ENCODE assay signal across 8 cellular contexts in the genomic region with DNA sequence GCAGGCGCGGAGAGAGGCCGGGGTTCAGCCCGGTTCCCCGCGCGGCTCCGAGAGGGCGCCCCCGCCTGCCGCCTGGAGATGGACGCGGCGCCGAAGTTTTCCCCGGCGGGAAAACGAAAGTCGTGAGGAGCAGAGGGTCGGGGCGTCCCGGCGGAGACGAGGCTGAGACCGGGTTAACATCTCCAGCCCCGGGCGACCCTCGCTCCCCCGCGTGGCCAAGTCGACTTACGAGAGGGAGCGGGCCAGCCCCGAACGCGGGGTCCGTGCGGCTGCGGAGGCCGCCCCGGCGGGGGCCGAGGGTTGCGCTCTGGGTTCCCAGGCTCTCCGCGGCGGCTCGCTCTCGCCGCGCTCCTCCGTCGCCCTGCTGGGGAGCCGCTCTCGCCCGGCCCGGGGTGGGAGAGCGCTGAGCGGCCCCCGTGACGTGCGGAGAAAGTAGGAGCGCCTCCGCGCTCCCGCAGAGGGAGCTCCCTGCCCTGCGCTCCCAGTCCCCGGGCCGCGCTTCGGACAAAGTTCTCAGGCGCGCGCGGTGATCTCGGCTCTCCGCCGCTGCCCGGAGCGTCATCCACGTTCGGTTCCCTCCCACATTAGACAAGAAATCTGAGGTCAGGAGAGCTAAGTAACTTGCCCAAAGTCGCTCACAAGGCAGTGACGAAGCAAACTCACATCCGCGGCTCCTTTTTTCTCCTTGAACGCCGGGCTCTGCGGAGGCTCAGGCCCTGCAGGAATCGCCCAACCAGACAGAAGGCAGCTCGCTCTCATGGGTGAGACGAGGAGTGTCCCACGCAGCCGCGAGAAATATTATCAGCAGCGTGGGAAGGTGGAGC. TPM values are rescaled to one million over a fixed set of nuclear protein-coding genes. Genes with fewer than 3 reads are reported as not detected.
DNase-seq lines count a peak whose midpoint lies in the region; ATAC-seq and TF ChIP-seq lines count a peak whose summit lies in the region.

No MANE protein-coding gene starts in this region.

- no TSS peak for BruUV-seq in Caco-2 (replicated peaks; lab: Mats Ljungman, UMichigan)

- peak; percentile 32 for ATAC-seq in HG02884 (IDR thresholded peaks at IDR 0.05; ENCODE audit: unreplicated experiment)
- no peak for ATAC-seq in HG03280 (IDR thresholded peaks at IDR 0.05; ENCODE audit: unreplicated experiment)

- peak overlapping the region; percentile 81 for H3K4me3 ChIP-seq in Caco-2 (ENCODE audit: low read depth, low read length)
- peak overlapping the region; percentile 69 for H3K4me3 ChIP-seq in iPS-18c (ENCODE audit: insufficient read depth, low read depth, low read length)
- peak overlapping the region; percentile 53 to 92 (median 88) for H3K4me3 ChIP-seq in sigmoid colon

- H3K27ac ChIP-seq in sigmoid colon: peak overlapping the region; percentile 94 to 96 (median 94)

- H3K36me3 Mint-ChIP-seq in Caco-2 (ENCODE audit: insufficient read depth, unreplicated experiment): peaks cover 15% of the 10 kb centered on the region

- no peaks in the 10 kb centered on the region for H3K27me3 Mint-ChIP-seq in Caco-2 (ENCODE audit: insufficient read depth, unreplicated experiment)

- H3K4me1 Mint-ChIP-seq in Caco-2 (ENCODE audit: low read depth, unreplicated experiment): peaks cover 35% of the 10 kb centered on the region

- H3K4me1 ChIP-seq in Caco-2: peaks cover 34% of the 10 kb centered on the region
- peaks cover 0 to 51% (median 29%) of the 10 kb centered on the region in 4 donors for H3K4me1 ChIP-seq in sigmoid colon

- TF ChIP-seq POLR2A in sigmoid colon (IDR thresholded peaks at IDR 0.05): peak; percentile 17 to 22

- H3K4me3 Mint-ChIP-seq in Caco-2 (ENCODE audit: unreplicated experiment): peak overlapping the region; percentile 86

- no peak for TF ChIP-seq EP300 in sigmoid colon (IDR thresholded peaks at IDR 0.05)

- H3K9me3 ChIP-seq in Caco-2 (no peaks in the 10 kb centered on the region), iPS-18c (ENCODE audit: control insufficient read depth, insufficient read depth, low read length) (no peaks in the 10 kb centered on the region), sigmoid colon (no peaks in the 10 kb centered on the region)

- TF ChIP-seq CTCF in Caco-2 (IDR thresholded peaks at IDR 0.05; ENCODE audit: insufficient read depth in 1 of 2, low read depth in 1 of 2, low read length in 1 of 2, severe bottlenecking in 1 of 2, unreplicated experiment in 1 of 2) (peak; percentile 15 to 17), sigmoid colon (IDR thresholded peaks at IDR 0.05) (peak in 1 of 4 experiments; percentile 12)

- CTCF ChIA-PET in Caco-2 (lab: Charles Lee): interaction anchor here (0.6 to 1.0 kb wide), 3 partner anchors 128 to 283 kb away, joined by 3 to 4 read pairs (median 4); partner anchors contain the start of gene HMGCR

- H3K27me3 ChIP-seq in Caco-2 (replicated peaks; ENCODE audit: control insufficient read depth, insufficient read depth, low read length) (no peaks in the 10 kb centered on the region; the same call in 1 of the 2 replicates), sigmoid colon (no peaks in the 10 kb centered on the region)

- peak; percentile 68 to 80 for DNase-seq in Caco-2
- peak; percentile 33 for DNase-seq in T1000 (lab: John Stamatoyannopoulos, UW)
- peak; percentile 41 for DNase-seq in brain pericyte (ENCODE audit: low read depth, low spot score)
- DNase-seq in sigmoid colon: peak; percentile 71
- DNase-seq in NCI-H1436 (lab: John Stamatoyannopoulos, UW): no peak

- POLR2A ChIA-PET in Caco-2 (lab: Charles Lee): interaction anchor here (0.7 to 0.9 kb wide), 2 partner anchors 207 to 271 kb away, joined by 3 to 4 read pairs; no protein-coding TSS in a partner anchor

- H3K36me3 ChIP-seq in Caco-2 (ENCODE audit: control insufficient read depth, insufficient read depth, low read length) (no peaks in the 10 kb centered on the region), sigmoid colon (no peaks in the 10 kb centered on the region)

- no peaks in the 10 kb centered on the region for H3K9me3 Mint-ChIP-seq in Caco-2 (ENCODE audit: unreplicated experiment)

- peak overlapping the region; percentile 67 for H3K27ac Mint-ChIP-seq in Caco-2 (ENCODE audit: unreplicated experiment)

- intact Hi-C loops in Caco-2 (cut with micrococcal nuclease; ENCODE audit: unreplicated experiment) (loop anchor here (1.0 to 10.0 kb wide), 7 partner anchors 99 to 369 kb away; partner anchors contain the start of genes ANKRD31, HEXB and HMGCR), sigmoid colon (cut with DNase I) (loop anchor here (2.0 to 10.0 kb wide), 4 partner anchors 183 to 621 kb away; partner anchors contain the start of genes ANKRD31, HEXB and HMGCR)

- WGBS in sigmoid colon, 2 donors: 0 to 1% methylated on average over 96 of the region's 96 CpGs

RNA-seq across cellular contexts. Expression of gene GCNT4, which starts 1.1 kb away (rescaled TPM):
- total RNA-seq in Caco-2 (2022) (2.5 and 3.0 TPM in 2 replicates), sigmoid colon (1 to 10 TPM; 1.4 to 3.2 (median 2.8) TPM)
- 1 to 10 TPM in 2 of 3 donors, under 1 TPM in 1; 0.69 to 1.8 (median 1.1) TPM for polyA plus RNA-seq in sigmoid colon
